ENCODE assay signal across 1 cellular context in the genomic region with DNA sequence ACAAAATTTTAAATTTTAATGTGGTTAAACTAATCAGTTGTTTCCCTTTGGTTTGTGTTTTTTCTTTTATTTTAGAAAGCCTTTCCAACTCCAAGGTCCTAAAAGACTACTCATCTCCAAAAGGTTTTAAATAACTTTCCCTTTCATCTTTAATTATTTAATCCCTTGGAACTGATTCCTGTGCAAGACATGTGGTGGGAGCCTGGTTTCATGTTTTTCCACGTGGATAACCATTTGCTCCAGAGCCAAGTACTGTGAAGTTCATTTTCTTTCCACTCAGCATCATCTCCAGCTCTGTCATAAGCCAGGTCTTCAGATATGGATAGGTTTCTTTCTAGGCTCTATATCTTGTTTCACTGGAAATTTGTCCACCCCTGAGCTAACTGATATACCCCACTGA.
TF ChIP-seq lines count a peak whose summit lies in the region.

No MANE protein-coding gene starts in this region.

TF ChIP-seq in HCT116, 20 proteins besides CTCF, POLR2A, EP300 and RAD21:
- TF ChIP-seq EZH2 (IDR thresholded peaks at IDR 0.05) (no peak), ELF1 (IDR thresholded peaks at IDR 0.05; ENCODE audit: borderline replicate concordance, low read depth) (no peak)
TF ChIP-seq in HCT116: peak in this region for 0.
